8 cellular contexts compared by ENCODE assay signal in genomic region chr1:225428879-225429455, GRCh38. TPM values are rescaled to one million over a fixed set of nuclear protein-coding genes. Genes with fewer than 3 reads are reported as not detected.
DNase-seq lines count a peak whose midpoint lies in the region; ATAC-seq and TF ChIP-seq lines count a peak whose summit lies in the region.

No MANE protein-coding gene starts in this region.

- H3K9me3 Mint-ChIP-seq in activated naive CD8-positive, alpha-beta T cell treated with anti-CD3 and anti-CD28 coated beads, Interleukin-2, amount 50 U/mL, for 24 hours: no peaks in the 10 kb centered on the region

- peaks cover 45% of the 10 kb centered on the region for H3K4me1 Mint-ChIP-seq in activated naive CD8-positive, alpha-beta T cell treated with anti-CD3 and anti-CD28 coated beads, Interleukin-2, amount 50 U/mL, for 24 hours

- no peaks in the 10 kb centered on the region for H3K36me3 ChIP-seq in HUES48 (ENCODE audit: control insufficient read depth, insufficient read depth, low read length)
- no peaks in the 10 kb centered on the region for H3K36me3 ChIP-seq in right lobe of liver
- H3K36me3 ChIP-seq in uterus: no peaks in the 10 kb centered on the region

- TF ChIP-seq CTCF in right lobe of liver (IDR thresholded peaks at IDR 0.05): no peak
- TF ChIP-seq CTCF in uterus (IDR thresholded peaks at IDR 0.05): no peak

- ATAC-seq in activated naive CD8-positive, alpha-beta T cell treated with anti-CD3 and anti-CD28 coated beads, Interleukin-2, amount 50 U/mL, for 24 hours: no peak
- ATAC-seq in right lobe of liver: no peak
- ATAC-seq in GM21381 (IDR thresholded peaks at IDR 0.05; ENCODE audit: unreplicated experiment): no peak

- no peaks in the 10 kb centered on the region for H3K27me3 Mint-ChIP-seq in activated naive CD8-positive, alpha-beta T cell treated with anti-CD3 and anti-CD28 coated beads, Interleukin-2, amount 50 U/mL, for 24 hours

- whole genome bisulfite sequencing in right lobe of liver (ENCODE audit: insufficient coverage, low coverage, low lambda C conversion rate, missing lambda C conversion rate): 12% methylated on average over 7 of the region's 7 CpGs

- peak overlapping the region; percentile 92 for H3K4me3 Mint-ChIP-seq in activated naive CD8-positive, alpha-beta T cell treated with anti-CD3 and anti-CD28 coated beads, Interleukin-2, amount 50 U/mL, for 24 hours

- TF ChIP-seq POLR2A in right lobe of liver (IDR thresholded peaks at IDR 0.05): no peak
- TF ChIP-seq POLR2A in uterus (IDR thresholded peaks at IDR 0.05): no peak

- H3K4me3 ChIP-seq in GM08714 (ENCODE audit: low read length) (peak overlapping the region; percentile 74), HUES48 (ENCODE audit: low read depth, low read length) (peak overlapping the region; percentile 82), right lobe of liver (peak overlapping the region; percentile 91 to 98 (median 94)), uterus (peak overlapping the region; percentile 88 to 95)

- H3K9ac ChIP-seq in HUES48 (ENCODE audit: low read depth, low read length): peak overlapping the region; percentile 76

- H3K4me1 ChIP-seq in HUES48 (ENCODE audit: control insufficient read depth, insufficient read depth, low read length) (peaks cover 39% of the 10 kb centered on the region), right lobe of liver (peaks cover 0 to 27% (median 5%) of the 10 kb centered on the region in 4 donors), uterus (peaks cover 0 to 10% of the 10 kb centered on the region in 2 donors)

- H3K27me3 ChIP-seq in HUES48 (ENCODE audit: control insufficient read depth, insufficient read depth, low read length): peaks cover 23% of the 10 kb centered on the region
- no peaks in the 10 kb centered on the region for H3K27me3 ChIP-seq in right lobe of liver
- H3K27me3 ChIP-seq in uterus: no peaks in the 10 kb centered on the region

- H3K27ac ChIP-seq in HUES48 (ENCODE audit: low read depth, low read length) (peak overlapping the region; percentile 94), right lobe of liver (peak overlapping the region; percentile 95 to 98 (median 97)), uterus (peak overlapping the region; percentile 97 to 98)

- intact Hi-C loops in right lobe of liver (cut with DNase I): no loop called here
- intact Hi-C loops in uterus (cut with DNase I; ENCODE audit: low total_unique reads): no loop called here

- no peak for DNase-seq in activated naive CD8-positive, alpha-beta T cell treated with anti-CD3 and anti-CD28 coated beads, Interleukin-2, amount 50 U/mL, for 24 hours
- DNase-seq in right lobe of liver (no peak), uterus (no peak), putamen (ENCODE audit: low spot score) (no peak), DMS114 treated with DMSO at 0.1 percent for 48 hours (lab: John Stamatoyannopoulos, UW; ENCODE audit: unreplicated experiment) (no peak)

- H3K9me3 ChIP-seq in HUES48 (ENCODE audit: control insufficient read depth, insufficient read depth, low read length) (peaks cover 13% of the 10 kb centered on the region), right lobe of liver (no peaks in the 10 kb centered on the region), uterus (no peaks in the 10 kb centered on the region)

- H3K27ac Mint-ChIP-seq in activated naive CD8-positive, alpha-beta T cell treated with anti-CD3 and anti-CD28 coated beads, Interleukin-2, amount 50 U/mL, for 24 hours: peak overlapping the region; percentile 76

- peaks cover 6% of the 10 kb centered on the region for H3K36me3 Mint-ChIP-seq in activated naive CD8-positive, alpha-beta T cell treated with anti-CD3 and anti-CD28 coated beads, Interleukin-2, amount 50 U/mL, for 24 hours (ENCODE audit: low read depth)

RNA-seq across cellular contexts. Expression of gene LBR, which starts 1.1 kb away (rescaled TPM):
- total RNA-seq in right lobe of liver (10 to 100 TPM; 21.9 to 41.8 (median 31.4) TPM), uterus (100 to 1,000 TPM in 2 of 4 donors, 10 to 100 TPM in 2; 55.1 to 178 (median 92.6) TPM)
